Comparison of ENCODE assay signal across 1 cellular context in genomic region chr20:53804920-53805894, GRCh38.
TF ChIP-seq lines count a peak whose summit lies in the region.

No MANE protein-coding gene starts in this region.

TF ChIP-seq in A549, 52 proteins besides CTCF, POLR2A, EP300 and RAD21 (continued from another document):
- no peak for TF ChIP-seq REST (IDR thresholded peaks at IDR 0.05)
